In the genomic region with DNA sequence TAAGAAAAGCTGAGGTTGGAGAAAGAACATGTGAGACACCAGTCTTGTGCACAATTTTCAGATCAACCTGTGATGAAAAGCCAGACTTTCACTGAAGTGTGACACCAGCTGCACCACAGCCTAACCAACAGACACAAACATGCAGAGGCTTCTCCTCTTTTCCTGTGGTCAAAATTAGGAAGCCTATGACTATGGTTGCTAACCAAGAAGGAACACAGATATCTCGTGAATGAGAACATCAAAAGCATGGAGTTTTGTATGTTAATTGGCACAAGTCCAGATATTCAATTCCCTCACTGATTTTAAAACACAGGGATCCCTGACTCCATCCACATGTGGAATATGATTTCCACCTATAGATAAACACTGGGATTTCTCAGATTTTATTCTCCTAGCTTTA, we compare ENCODE assay signal across 14 cellular contexts. TPM values are rescaled to one million over a fixed set of nuclear protein-coding genes. Genes with fewer than 3 reads are reported as not detected.
DNase-seq lines count a peak whose midpoint lies in the region; ATAC-seq, FAIRE-seq and TF ChIP-seq lines count a peak whose summit lies in the region.
"Not testable (repeated sequence)": the region's sequence is repeated elsewhere in the genome, so short reads cannot be mapped to it uniquely, and the experiment has no call there.
"Had no signal": no experiment of that assay in that cellular context is flagged by ENCODE, and none has a peak within 500 bp of the region (broad histone marks: within the 10 kb centered on the region; RNA-seq: fewer than 3 reads in every experiment).

No MANE protein-coding gene starts in this region.

- DNase-seq in GM18507 (ENCODE audit: extremely low spot score, insufficient read length, low read depth) = not testable (repeated sequence)
- DNase-seq in Kasumi-1 (lab: John Stamatoyannopoulos, UW) (peak; percentile 21 to 38), GM12878 (ENCODE audit: low read depth, low spot score) (peak; percentile 1), glomerular visceral epithelial cell (ENCODE audit: extremely low spot score) (peak; percentile 55), renal cortical epithelial cell (ENCODE audit: low read depth) (peak; percentile 57)

- H3K4me1 ChIP-seq in BLaER1 treated with 17β-estradiol and CSF1 and Interleukin-3, amounts not matched to agents 10 nM and 100 nM = peaks cover 4 to 20% (median 7%) of the 10 kb centered on the region in 10 experiments; a peak in 18 of 20 replicates
- not testable (repeated sequence) for H3K4me1 ChIP-seq in OCI-LY3 (ENCODE audit: low read length); GM12878 (ENCODE audit: control insufficient read depth, insufficient read depth, low read length)

- not testable (repeated sequence) for H2AFZ ChIP-seq in OCI-LY3 (ENCODE audit: low read depth, low read length); GM12878 (ENCODE audit: control insufficient read depth, low read depth, low read length)

- H3K9me3 ChIP-seq in BLaER1 treated with 17β-estradiol and CSF1 and Interleukin-3, amounts not matched to agents 10 nM and 100 nM (replicated peaks in 1 of 11); OCI-LY3 (ENCODE audit: insufficient read depth, low read length); GM12878 (replicated peaks; ENCODE audit: control insufficient read depth, insufficient read depth, low read length): not testable (repeated sequence)

- TF ChIP-seq POLR2A in GM12878 (IDR thresholded peaks at IDR 0.05; ENCODE audit: low read depth, low read length) = not testable (repeated sequence)

- POLR2A ChIA-PET in GM12878 (lab: Charles Lee) = not testable (repeated sequence)

- H3K27me3 ChIP-seq in BLaER1 treated with 17β-estradiol and CSF1 and Interleukin-3, amounts not matched to agents 10 nM and 100 nM; OCI-LY3 (ENCODE audit: low read depth, low read length); GM12878 (replicated peaks in 1 of 2; ENCODE audit: control insufficient read depth in 2 of 2, insufficient read depth in 2 of 2, low read length in 1 of 2): not testable (repeated sequence)

- not testable (repeated sequence) for ATAC-seq in GM12878

- SMC1A ChIA-PET in GM12878 (lab: Charles Lee; ENCODE audit: uncharacterized antibody, unreplicated experiment) = not testable (repeated sequence)

- CTCF ChIA-PET in GM12878 (lab: Yijun Ruan, JAX) = not testable (repeated sequence)

- 0% methylated on average over 1 of the region's 1 CpG for WGBS in GM12878 (ENCODE audit: insufficient coverage, insufficient replicate concordance, low lambda C conversion rate, missing lambda C conversion rate)

- not testable (repeated sequence) for H3K79me2 ChIP-seq in OCI-LY3 (ENCODE audit: low read length); GM12878 (ENCODE audit: control insufficient read depth, insufficient read depth, low read length)

- TF ChIP-seq EP300 in GM12878 (IDR thresholded peaks at IDR 0.05; ENCODE audit: borderline replicate concordance in 1 of 2, control insufficient read depth in 1 of 2, low read depth in 2 of 2, low read length in 2 of 2) = not testable (repeated sequence)

- TF ChIP-seq RAD21 in GM12878 (IDR thresholded peaks at IDR 0.05; ENCODE audit: insufficient read depth, low read depth, low read length) = not testable (repeated sequence)

- not testable (repeated sequence) for H3K9ac ChIP-seq in BLaER1 treated with 17β-estradiol and CSF1 and Interleukin-3, amounts not matched to agents 10 nM and 100 nM; OCI-LY3 (ENCODE audit: low read length); GM12878 (ENCODE audit: control insufficient read depth, insufficient read depth, low read length)

- intact Hi-C loops in GM12878 (cut with micrococcal nuclease; ENCODE audit: unreplicated experiment) = not testable (repeated sequence)

- peak overlapping the region; percentile 22 to 66 (median 55); a peak in 19 of 22 replicates for H3K4me2 ChIP-seq in BLaER1 treated with 17β-estradiol and CSF1 and Interleukin-3, amounts not matched to agents 10 nM and 100 nM
- H3K4me2 ChIP-seq in OCI-LY3 (ENCODE audit: low read length) = 0 out of 2 replicates have a peak overlapping the region, but pooled peaks have one; percentile 24
- H3K4me2 ChIP-seq in GM12878 (ENCODE audit: control insufficient read depth, insufficient read depth) = not testable (repeated sequence)

- not testable (repeated sequence) for TF ChIP-seq CTCF in OCI-LY3 (IDR thresholded peaks at IDR 0.05; ENCODE audit: low read depth, low read length); GM12878 (IDR thresholded peaks at IDR 0.05 in 2 of 3, conservative IDR thresholded peaks at IDR 0.05 in 1 of 3; ENCODE audit: control insufficient read depth in 2 of 3, extremely low read depth in 1 of 3, insufficient read depth in 1 of 3, low read depth in 3 of 3, low read length in 3 of 3)

- not testable (repeated sequence) for H4K20me1 ChIP-seq in BLaER1 treated with 17β-estradiol and CSF1 and Interleukin-3, amounts not matched to agents 10 nM and 100 nM; OCI-LY3 (ENCODE audit: insufficient read depth, low read length); GM12878 (ENCODE audit: control insufficient read depth, insufficient read depth)

- not testable (repeated sequence) for H3K27ac ChIP-seq in BLaER1 treated with 17β-estradiol and CSF1 and Interleukin-3, amounts not matched to agents 10 nM and 100 nM; OCI-LY3 (ENCODE audit: low read length); GM12878 (ENCODE audit: control insufficient read depth, insufficient read depth)

- in situ Hi-C loops in GM12878 (cut with MboI) = not testable (repeated sequence)

- H3K4me3 ChIP-seq in BLaER1 treated with 17β-estradiol and CSF1 and Interleukin-3, amounts not matched to agents 10 nM and 100 nM; OCI-LY3 (ENCODE audit: low read length); GM12878: not testable (repeated sequence)

- not testable (repeated sequence) for BruUV-seq in GM12878 (replicated peaks; lab: Mats Ljungman, UMichigan)

- RAD21 ChIA-PET in GM12878 (lab: Charles Lee; ENCODE audit: unreplicated experiment) = not testable (repeated sequence)

- peak; percentile 29 for FAIRE-seq in GM18507 (lab: Jason Lieb, UNC)
- FAIRE-seq in GM12878 (lab: Jason Lieb, UNC) = not testable (repeated sequence)

- not testable (repeated sequence) for H3K36me3 ChIP-seq in BLaER1 treated with 17β-estradiol and CSF1 and Interleukin-3, amounts not matched to agents 10 nM and 100 nM; OCI-LY3 (replicated peaks; ENCODE audit: low read depth, low read length); GM12878 (ENCODE audit: control insufficient read depth in 2 of 2, insufficient read depth in 2 of 2, low read length in 1 of 2)

TF ChIP-seq in GM12878, 131 proteins besides CTCF, POLR2A, EP300 and RAD21:
- peak; percentile 45 for TF ChIP-seq RUNX3 (IDR thresholded peaks at IDR 0.05; ENCODE audit: low read length)
TF ChIP-seq in GM12878: peak in this region for 1; not testable (repeated sequence) for 130.

RNA-seq across cellular contexts. Expression of a gene that starts 11.5 kb away (rescaled TPM):
- total RNA-seq in GM12878 (2013; cell fraction: nucleolus; rRNA removed) = not detected in 2 replicates
- total RNA-seq in GM12878 (2014; rRNA removed) = not detected in 2 replicates
- not detected in 2 replicates for total RNA-seq in GM12878 (2014; rRNA removed; fragmentation: Illumina TruSeq; extraction: Trizol)
- total RNA-seq in GM12878 (2021) = not detected in 2 replicates
- not detected for polyA plus RNA-seq in GM12878 (2011; ENCODE audit: low read depth)
- polyA plus RNA-seq in GM12878 (2011; rRNA removed) = not detected in 2 replicates
- polyA plus RNA-seq in GM12878 (2011; cell fraction: cytosol; rRNA removed) = not detected in 2 replicates
- not detected in 2 replicates for polyA plus RNA-seq in GM12878 (2011; cell fraction: nucleus; rRNA removed)
- polyA plus RNA-seq in GM12878 (2012) = not detected in 2 replicates
- polyA plus RNA-seq in GM12878 (2014; fragmentation: Illumina TruSeq; extraction: Trizol) = not detected in 2 replicates
- not detected for polyA plus RNA-seq in GM12878 (2014; fragmentation: Nextera tagmentation; extraction: Ambion mirVana)
- not detected in 2 replicates for polyA plus RNA-seq in GM12878 (2014; rRNA removed)
- not detected for polyA plus RNA-seq in GM12878 (2016; fragmentation: Nextera tagmentation; extraction: Ambion mirVana)
- not detected in 2 replicates for polyA minus RNA-seq in GM12878 (2011; rRNA and poly(A)+ RNA removed)
- not detected in 2 replicates for polyA minus RNA-seq in GM12878 (2011; cell fraction: cytosol; rRNA and poly(A)+ RNA removed)
- not detected in 2 replicates for polyA minus RNA-seq in GM12878 (2011; cell fraction: nucleus; rRNA and poly(A)+ RNA removed)
- not detected in 2 replicates for total RNA-seq in renal cortical epithelial cell
- total RNA-seq: Caco-2; CD4-positive, CD25-positive, alpha-beta regulatory T cell; CD8-positive, alpha-beta T cell; GM23248; H1; H7 had no signal
- polyA plus RNA-seq: A549; CD4-positive, CD25-positive, alpha-beta regulatory T cell; GM23248; H1 had no signal

RNA-seq across cellular contexts. Expression of a gene that starts 56.7 kb away (rescaled TPM):
- not detected in 2 replicates for total RNA-seq in GM12878 (2013; cell fraction: nucleolus; rRNA removed)
- total RNA-seq in GM12878 (2014; rRNA removed) (not detected in 2 replicates), GM12878 (2014; rRNA removed; fragmentation: Illumina TruSeq; extraction: Trizol) (not detected in 2 replicates), GM12878 (2021) (not detected in 2 replicates), renal cortical epithelial cell (not detected in 2 replicates)
- polyA plus RNA-seq in GM12878 (2011; ENCODE audit: low read depth) = not detected
- polyA plus RNA-seq in GM12878 (2011; rRNA removed) (not detected in 2 replicates), GM12878 (2014; fragmentation: Illumina TruSeq; extraction: Trizol) (not detected in 2 replicates), GM12878 (2014; fragmentation: Nextera tagmentation; extraction: Ambion mirVana) (not detected), GM12878 (2014; rRNA removed) (not detected in 2 replicates), GM12878 (2016; fragmentation: Nextera tagmentation; extraction: Ambion mirVana) (not detected)
- polyA plus RNA-seq in GM12878 (2011; cell fraction: cytosol; rRNA removed) = not detected in 2 replicates
- polyA plus RNA-seq in GM12878 (2011; cell fraction: nucleus; rRNA removed) = not detected in 2 replicates
- polyA plus RNA-seq in GM12878 (2012) = not detected in 2 replicates
- polyA minus RNA-seq in GM12878 (2011; rRNA and poly(A)+ RNA removed) = not detected in 2 replicates
- not detected in 2 replicates for polyA minus RNA-seq in GM12878 (2011; cell fraction: cytosol; rRNA and poly(A)+ RNA removed)
- polyA minus RNA-seq in GM12878 (2011; cell fraction: nucleus; rRNA and poly(A)+ RNA removed) = not detected in 2 replicates
- total RNA-seq: Caco-2; CD4-positive, CD25-positive, alpha-beta regulatory T cell; CD8-positive, alpha-beta T cell; GM23248; H1; H7 had no signal
- polyA plus RNA-seq: A549; CD4-positive, CD25-positive, alpha-beta regulatory T cell; GM23248; H1 had no signal
